Comparison of ENCODE assay signal across 9 cellular contexts in the genomic region with DNA sequence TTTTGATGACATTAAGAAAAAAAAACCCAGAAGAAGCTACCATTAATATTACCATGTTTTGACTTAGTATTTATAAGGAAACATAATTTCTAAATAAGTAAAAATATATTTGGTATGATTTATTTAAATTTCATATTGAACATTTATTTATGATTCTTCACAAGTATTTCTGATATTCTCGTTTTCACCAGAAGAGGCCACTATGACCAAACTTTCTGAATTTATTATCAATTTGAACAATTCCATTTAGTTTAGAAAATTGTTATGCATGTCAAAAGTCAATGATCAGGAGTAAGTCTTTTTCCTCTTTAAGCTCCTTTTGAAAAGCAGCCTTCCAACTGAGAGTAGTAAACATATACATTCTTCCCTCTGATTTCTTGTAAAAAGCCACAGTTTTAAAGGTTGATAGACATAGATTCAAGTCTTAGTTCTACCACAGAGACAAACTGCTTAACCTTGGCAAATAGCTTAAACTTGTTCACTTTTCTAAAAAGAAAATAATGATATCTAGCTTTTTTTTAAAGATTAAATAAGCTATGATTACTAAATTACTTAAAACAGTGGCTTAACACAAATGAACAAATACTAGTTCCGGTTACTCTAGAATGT.
DNase-seq lines count a peak whose midpoint lies in the region; ATAC-seq and TF ChIP-seq lines count a peak whose summit lies in the region.
"Had no signal": no experiment of that assay in that cellular context is flagged by ENCODE, and none has a peak within 500 bp of the region (broad histone marks: within the 10 kb centered on the region; RNA-seq: fewer than 3 reads in every experiment).

No MANE protein-coding gene starts in this region.

- H3K27ac Mint-ChIP-seq in progenitor cell of endocrine pancreas, result no peak overlapping the region
- no peak overlapping the region for H3K27ac Mint-ChIP-seq in activated naive CD4-positive, alpha-beta T cell treated with anti-CD3 and anti-CD28 coated beads, Interleukin-2, amount 10 ng/mL, durations not matched to agents 7 days and 5 days

- H3K36me3 Mint-ChIP-seq in progenitor cell of endocrine pancreas (ENCODE audit: insufficient read depth), result no peaks in the 10 kb centered on the region
- H3K36me3 Mint-ChIP-seq in activated naive CD4-positive, alpha-beta T cell treated with anti-CD3 and anti-CD28 coated beads, Interleukin-2, amount 10 ng/mL, durations not matched to agents 7 days and 5 days, result no peaks in the 10 kb centered on the region

- H3K4me3 ChIP-seq in dorsolateral prefrontal cortex, result no peak overlapping the region
- H3K4me3 ChIP-seq in uterus, result no peak overlapping the region
- H3K4me3 ChIP-seq: BLaER1 treated with 17β-estradiol and CSF1 and Interleukin-3, amounts not matched to agents 10 nM and 100 nM had no signal

- H3K27ac ChIP-seq in dorsolateral prefrontal cortex (no peak overlapping the region), uterus (no peak overlapping the region)
- H3K27ac ChIP-seq: BLaER1 treated with 17β-estradiol and CSF1 and Interleukin-3, amounts not matched to agents 10 nM and 100 nM had no signal

- no peaks in the 10 kb centered on the region for H3K4me1 ChIP-seq in uterus
- H3K4me1 ChIP-seq: BLaER1 treated with 17β-estradiol and CSF1 and Interleukin-3, amounts not matched to agents 10 nM and 100 nM had no signal

- H3K4me3 Mint-ChIP-seq in progenitor cell of endocrine pancreas (ENCODE audit: low read depth), result no peak overlapping the region
- no peak overlapping the region for H3K4me3 Mint-ChIP-seq in activated naive CD4-positive, alpha-beta T cell treated with anti-CD3 and anti-CD28 coated beads, Interleukin-2, amount 10 ng/mL, durations not matched to agents 7 days and 5 days

- TF ChIP-seq CTCF in dorsolateral prefrontal cortex (IDR thresholded peaks at IDR 0.05 in 54 of 56, conservative IDR thresholded peaks at IDR 0.05 in 2 of 56; ENCODE audit: low read depth in 1 of 56, partially characterized antibody in 56 of 56), result peak in 52 of 56 donors; percentile 19 to 66 (median 45)
- TF ChIP-seq CTCF in progenitor cell of endocrine pancreas (IDR thresholded peaks at IDR 0.05; ENCODE audit: unreplicated experiment), result peak; percentile 67
- TF ChIP-seq CTCF in uterus (IDR thresholded peaks at IDR 0.05), result no peak

- H3K36me3 ChIP-seq in uterus, result no peaks in the 10 kb centered on the region
- H3K36me3 ChIP-seq: BLaER1 treated with 17β-estradiol and CSF1 and Interleukin-3, amounts not matched to agents 10 nM and 100 nM had no signal

- no peaks in the 10 kb centered on the region for H3K4me1 Mint-ChIP-seq in progenitor cell of endocrine pancreas (ENCODE audit: low read depth)
- H3K4me1 Mint-ChIP-seq in activated naive CD4-positive, alpha-beta T cell treated with anti-CD3 and anti-CD28 coated beads, Interleukin-2, amount 10 ng/mL, durations not matched to agents 7 days and 5 days, result no peaks in the 10 kb centered on the region

- DNase-seq in NCI-H510A treated with DMSO at 0.1 percent for 48 hours (lab: John Stamatoyannopoulos, UW), result peak; percentile 30
- DNase-seq in NCI-H510A (lab: John Stamatoyannopoulos, UW), result no peak
- DNase-seq in NCI-H345 (lab: John Stamatoyannopoulos, UW), result peak; percentile 3
- DNase-seq in dorsolateral prefrontal cortex, result no peak
- no peak for DNase-seq in progenitor cell of endocrine pancreas (ENCODE audit: low spot score, unreplicated experiment)
- DNase-seq in activated naive CD4-positive, alpha-beta T cell treated with anti-CD3 and anti-CD28 coated beads, Interleukin-2, amount 10 ng/mL, durations not matched to agents 7 days and 5 days, result no peak
- no peak for DNase-seq in uterus

- H3K9me3 ChIP-seq in uterus, result no peaks in the 10 kb centered on the region

- intact Hi-C loops in dorsolateral prefrontal cortex (cut with DNase I), result no loop called here
- intact Hi-C loops in uterus (cut with DNase I; ENCODE audit: low total_unique reads), result no loop called here

- H3K27me3 ChIP-seq in dorsolateral prefrontal cortex (no peaks in the 10 kb centered on the region), uterus (no peaks in the 10 kb centered on the region)
- H3K27me3 ChIP-seq: BLaER1 treated with 17β-estradiol and CSF1 and Interleukin-3, amounts not matched to agents 10 nM and 100 nM had no signal

- CTCF ChIA-PET in activated naive CD4-positive, alpha-beta T cell treated with anti-CD3 and anti-CD28 coated beads, Interleukin-2, amount 10 ng/mL, durations not matched to agents 7 days and 5 days (lab: Charles Lee), result interaction anchor here (1.1 to 1.3 kb wide), 2 partner anchors 16 to 40 kb away, joined by 3 to 5 read pairs; no protein-coding TSS in a partner anchor

- TF ChIP-seq POLR2A in uterus (IDR thresholded peaks at IDR 0.05), result no peak

- peaks cover 14% of the 10 kb centered on the region for H3K27me3 Mint-ChIP-seq in progenitor cell of endocrine pancreas
- H3K27me3 Mint-ChIP-seq in activated naive CD4-positive, alpha-beta T cell treated with anti-CD3 and anti-CD28 coated beads, Interleukin-2, amount 10 ng/mL, durations not matched to agents 7 days and 5 days, result no peaks in the 10 kb centered on the region

- ATAC-seq in HG02840 (IDR thresholded peaks at IDR 0.05; ENCODE audit: low FRiP score, unreplicated experiment), result no peak

- H3K9me3 Mint-ChIP-seq in progenitor cell of endocrine pancreas (ENCODE audit: low read depth), result peaks cover 10% of the 10 kb centered on the region
- H3K9me3 Mint-ChIP-seq in activated naive CD4-positive, alpha-beta T cell treated with anti-CD3 and anti-CD28 coated beads, Interleukin-2, amount 10 ng/mL, durations not matched to agents 7 days and 5 days, result no peaks in the 10 kb centered on the region

Comparison
In these comparisons a context has a peak if more than half of its experiments do, and no peak if none do; other contexts are left out.
1. DNase-seq: peak in NCI-H510A treated with DMSO at 0.1 percent for 48 hours (single experiment) and NCI-H345 (single experiment); none in NCI-H510A (single experiment), dorsolateral prefrontal cortex (0 of 10), progenitor cell of endocrine pancreas (single experiment), activated naive CD4-positive, alpha-beta T cell treated with anti-CD3 and anti-CD28 coated beads, Interleukin-2, amount 10 ng/mL, durations not matched to agents 7 days and 5 days (single experiment) and uterus (0 of 2).
2. CTCF ChIP-seq: peak in dorsolateral prefrontal cortex (52 of 56) and progenitor cell of endocrine pancreas (single experiment); none in uterus (0 of 4).